Comparison of ENCODE assay signal across 5 cellular contexts in the genomic region with DNA sequence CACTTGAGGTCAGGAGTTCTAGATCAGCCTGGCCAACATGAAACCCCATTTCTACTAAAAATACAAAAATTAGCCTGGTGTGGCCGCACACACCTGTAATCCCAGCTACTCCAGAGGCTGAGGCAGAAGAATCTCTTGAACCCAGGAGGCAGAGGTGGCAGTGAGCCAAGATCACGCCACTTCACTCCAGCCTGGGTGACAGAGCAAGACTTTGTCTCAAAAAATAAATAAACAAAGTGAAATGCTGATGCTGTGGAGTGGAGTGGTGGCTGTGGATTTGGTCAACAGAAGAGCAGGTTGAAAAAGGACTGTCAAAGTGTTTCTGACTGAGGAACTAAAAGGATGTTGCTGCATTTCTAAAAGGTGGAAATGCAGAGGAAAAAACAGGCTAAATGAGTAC.
DNase-seq lines count a peak whose midpoint lies in the region; FAIRE-seq and TF ChIP-seq lines count a peak whose summit lies in the region.
"Not testable (repeated sequence)": the region's sequence is repeated elsewhere in the genome, so short reads cannot be mapped to it uniquely, and the experiment has no call there.

No MANE protein-coding gene starts in this region.

- not testable (repeated sequence) for H3K4me3 Mint-ChIP-seq in astrocyte (ENCODE audit: unreplicated experiment)

- not testable (repeated sequence) for H3K4me2 ChIP-seq in OCI-LY1 (ENCODE audit: low read length)
- H3K4me2 ChIP-seq in astrocyte (ENCODE audit: low read length), result peak overlapping the region; percentile 46

- H3F3A ChIP-seq in OCI-LY1 (ENCODE audit: insufficient read depth, low read length), result not testable (repeated sequence)

- H3K79me2 ChIP-seq in OCI-LY1 (ENCODE audit: insufficient read depth, low read length); astrocyte (ENCODE audit: insufficient read depth, low read length): not testable (repeated sequence)

- not testable (repeated sequence) for H3K27ac ChIP-seq in OCI-LY1 (ENCODE audit: low read depth, low read length, poor library complexity, severe bottlenecking); astrocyte (ENCODE audit: low read depth, low read length)

- peak; percentile 20 for FAIRE-seq in H54 (lab: Jason Lieb, UNC)
- not testable (repeated sequence) for FAIRE-seq in astrocyte (lab: Jason Lieb, UNC)

- not testable (repeated sequence) for H3K4me1 Mint-ChIP-seq in astrocyte (ENCODE audit: low read depth, unreplicated experiment)

- H4K20me1 ChIP-seq in OCI-LY1 (ENCODE audit: insufficient read depth, low read length); astrocyte (ENCODE audit: insufficient read depth, low read length): not testable (repeated sequence)

- H3K36me3 Mint-ChIP-seq in astrocyte (ENCODE audit: low read depth, unreplicated experiment), result not testable (repeated sequence)

- peak overlapping the region; percentile 1; the same call in 1 of the 2 replicates for H2AFZ ChIP-seq in OCI-LY1 (ENCODE audit: low read length)
- H2AFZ ChIP-seq in astrocyte (ENCODE audit: low read depth, low read length), result not testable (repeated sequence)

- TF ChIP-seq CTCF in OCI-LY1 (IDR thresholded peaks at IDR 0.05; ENCODE audit: low read length); astrocyte (IDR thresholded peaks at IDR 0.05; ENCODE audit: insufficient read depth, low read depth, low read length): not testable (repeated sequence)

- H3K9ac ChIP-seq in OCI-LY1 (ENCODE audit: low read length); astrocyte (ENCODE audit: low read length): not testable (repeated sequence)

- not testable (repeated sequence) for H3K9me3 ChIP-seq in OCI-LY1 (ENCODE audit: low read length); astrocyte (ENCODE audit: insufficient read depth, low read depth, low read length)

- H3K27ac Mint-ChIP-seq in astrocyte (ENCODE audit: unreplicated experiment), result not testable (repeated sequence)

- not testable (repeated sequence) for H3K36me3 ChIP-seq in OCI-LY1 (ENCODE audit: insufficient read depth, low read length); astrocyte (ENCODE audit: insufficient read depth, low read length)

- H3K4me1 ChIP-seq in OCI-LY1 (ENCODE audit: insufficient read depth, low read length, severe bottlenecking); astrocyte (ENCODE audit: insufficient read depth, low read length): not testable (repeated sequence)

- not testable (repeated sequence) for H3K9me3 Mint-ChIP-seq in astrocyte (ENCODE audit: unreplicated experiment)

- H3K27me3 ChIP-seq in OCI-LY1 (ENCODE audit: insufficient read depth, low read length); astrocyte (ENCODE audit: insufficient read depth, low read length): not testable (repeated sequence)

- not testable (repeated sequence) for H3K27me3 Mint-ChIP-seq in astrocyte (ENCODE audit: low read depth, unreplicated experiment)

- not testable (repeated sequence) for TF ChIP-seq POLR2A in H54 (IDR thresholded peaks at IDR 0.05; ENCODE audit: low read depth, low read length)

- peak; percentile 42 for DNase-seq in DMS53 (lab: John Stamatoyannopoulos, UW)
- not testable (repeated sequence) for DNase-seq in H54 (ENCODE audit: insufficient read length, low spot score); astrocyte (ENCODE audit: low read depth)
- peak; percentile 15 for DNase-seq in NCI-H345 (lab: John Stamatoyannopoulos, UW)

- not testable (repeated sequence) for H3K4me3 ChIP-seq in OCI-LY1 (ENCODE audit: low read depth, low read length, poor library complexity, severe bottlenecking); astrocyte (ENCODE audit: insufficient read depth, low read depth, low read length)

- not testable (repeated sequence) for H3K9me2 ChIP-seq in OCI-LY1 (ENCODE audit: low read depth, low read length)
